In the genomic region with DNA sequence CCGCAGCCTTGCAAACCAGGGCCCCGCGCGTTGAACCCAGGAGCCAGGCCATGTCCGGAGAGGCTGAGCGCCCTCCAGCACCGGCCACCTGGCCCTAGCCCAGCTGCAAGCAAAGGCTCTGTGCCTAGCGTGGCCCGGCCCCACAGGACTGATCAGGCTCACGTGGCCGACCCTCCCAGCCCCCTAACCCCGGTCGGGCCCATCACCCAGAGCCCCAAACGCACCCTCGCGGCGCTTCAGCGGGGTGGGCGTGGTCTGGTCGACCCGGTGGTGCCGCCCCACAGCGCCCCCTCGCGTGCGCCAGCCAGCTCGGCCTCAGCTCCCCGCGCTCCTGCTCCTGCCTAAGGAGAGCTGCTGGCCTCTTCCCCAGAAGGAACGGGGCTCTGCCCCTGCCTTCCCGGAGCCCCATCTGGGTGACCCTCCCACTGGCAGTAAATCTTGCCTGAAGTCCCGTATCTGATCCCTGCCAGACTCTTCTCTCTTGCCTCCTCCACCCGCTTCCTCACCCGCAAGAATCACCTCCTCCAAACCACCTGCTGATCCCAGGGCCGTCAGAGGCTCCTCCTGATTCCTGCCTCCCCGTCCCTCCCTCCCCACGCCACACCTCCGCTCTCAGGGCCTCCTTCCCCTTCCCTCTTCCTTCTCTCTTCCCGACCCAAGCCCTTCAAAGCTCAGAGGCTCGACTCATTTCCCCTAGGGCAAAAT, we compare ENCODE assay signal across 8 cellular contexts. TPM values are rescaled to one million over a fixed set of nuclear protein-coding genes. Genes with fewer than 3 reads are reported as not detected.
DNase-seq lines count a peak whose midpoint lies in the region; ATAC-seq lines count a peak whose summit lies in the region.

No MANE protein-coding gene starts in this region.

- intact Hi-C loops in cardiac septum (cut with DNase I), result no loop called here

- ATAC-seq in GM21576 (IDR thresholded peaks at IDR 0.05; ENCODE audit: unreplicated experiment), result peak; percentile 84
- peak; percentile 70 for ATAC-seq in activated T-helper 17 cell treated with anti-CD3 and anti-CD28 coated beads, Interleukin-2, amount 50 U/mL, for 72 hours (replicated peaks)
- no peak for ATAC-seq in HG02840 (IDR thresholded peaks at IDR 0.05; ENCODE audit: low FRiP score, unreplicated experiment)
- ATAC-seq in GM21526 (IDR thresholded peaks at IDR 0.05; ENCODE audit: low FRiP score, unreplicated experiment), result no peak

- H4K20me1 ChIP-seq in Karpas-422 (ENCODE audit: insufficient read depth, low read depth, low read length), result no peaks in the 10 kb centered on the region

- no peaks in the 10 kb centered on the region for H3K9me2 ChIP-seq in Karpas-422 (replicated peaks; ENCODE audit: insufficient read depth, low read length)

- no peak overlapping the region for H3K27ac Mint-ChIP-seq in activated T-helper 17 cell treated with anti-CD3 and anti-CD28 coated beads, Interleukin-2, amount 50 U/mL, for 72 hours

- no peaks in the 10 kb centered on the region for H3K9me3 Mint-ChIP-seq in activated T-helper 17 cell treated with anti-CD3 and anti-CD28 coated beads, Interleukin-2, amount 50 U/mL, for 72 hours

- no peaks in the 10 kb centered on the region for H3K4me1 Mint-ChIP-seq in activated T-helper 17 cell treated with anti-CD3 and anti-CD28 coated beads, Interleukin-2, amount 50 U/mL, for 72 hours

- H3K4me3 ChIP-seq in Karpas-422 (ENCODE audit: low read length), result no peak overlapping the region

- no peak overlapping the region for H3K4me2 ChIP-seq in Karpas-422 (ENCODE audit: low read depth, low read length, poor library complexity, severe bottlenecking)

- peaks cover 18% of the 10 kb centered on the region for H3K27me3 Mint-ChIP-seq in activated T-helper 17 cell treated with anti-CD3 and anti-CD28 coated beads, Interleukin-2, amount 50 U/mL, for 72 hours

- peaks cover 20% of the 10 kb centered on the region for H3K4me1 ChIP-seq in Karpas-422 (ENCODE audit: low read length)

- H3K36me3 Mint-ChIP-seq in activated T-helper 17 cell treated with anti-CD3 and anti-CD28 coated beads, Interleukin-2, amount 50 U/mL, for 72 hours (ENCODE audit: low read depth), result no peaks in the 10 kb centered on the region

- H3K27me3 ChIP-seq in Karpas-422 (ENCODE audit: low read length), result no peaks in the 10 kb centered on the region

- DNase-seq in EH (ENCODE audit: low read depth) (peak; percentile 33), Karpas-422 (peak; percentile 78), cardiac septum (ENCODE audit: low spot score) (peak; percentile 75), pons (ENCODE audit: low spot score) (peak; percentile 29)

- H3K79me2 ChIP-seq in Karpas-422 (ENCODE audit: low read length), result no peaks in the 10 kb centered on the region

- H3K9ac ChIP-seq in Karpas-422 (ENCODE audit: low read length), result no peak overlapping the region

- H3K4me3 Mint-ChIP-seq in activated T-helper 17 cell treated with anti-CD3 and anti-CD28 coated beads, Interleukin-2, amount 50 U/mL, for 72 hours, result no peak overlapping the region

- H3K9me3 ChIP-seq in Karpas-422 (ENCODE audit: low read length), result no peaks in the 10 kb centered on the region

- no peak overlapping the region for H3K27ac ChIP-seq in Karpas-422 (ENCODE audit: low read length)

- H2AFZ ChIP-seq in Karpas-422 (ENCODE audit: low read length), result no peak overlapping the region

- no peaks in the 10 kb centered on the region for H3K36me3 ChIP-seq in Karpas-422 (ENCODE audit: insufficient read depth, low read length)

RNA-seq across cellular contexts. Expression of a gene that starts 12.3 kb away (rescaled TPM):
- total RNA-seq in Karpas-422 (2014; rRNA removed; shearing (Covaris generic); ENCODE audit: low replicate concordance), result not detected in 2 replicates
- not detected for total RNA-seq in activated T-helper 17 cell treated with anti-CD3 and anti-CD28 coated beads, Interleukin-2, amount 50 U/mL, for 72 hours
- total RNA-seq in cardiac septum, result not detected

Comparison
In these comparisons a context has a peak if more than half of its experiments do, and no peak if none do; other contexts are left out.
1. ATAC-seq: peak in GM21576 (single experiment) and activated T-helper 17 cell treated with anti-CD3 and anti-CD28 coated beads, Interleukin-2, amount 50 U/mL, for 72 hours (single experiment); none in HG02840 (single experiment) and GM21526 (single experiment).
2. Peak in every context shown above with its lines, with median percentiles within 50 percentile points of each other: DNase-seq.